ENCODE assay signal across 25 cellular contexts in genomic region chr10:121819049-121819448, GRCh38.
DNase-seq lines count a peak whose midpoint lies in the region; ATAC-seq, FAIRE-seq and TF ChIP-seq lines count a peak whose summit lies in the region.
"Had no signal": no experiment of that assay in that cellular context is flagged by ENCODE, and none has a peak within 500 bp of the region (broad histone marks: within the 10 kb centered on the region; RNA-seq: fewer than 3 reads in every experiment).

No MANE protein-coding gene starts in this region.

- H3K27ac Mint-ChIP-seq in astrocyte (ENCODE audit: unreplicated experiment), result no peak overlapping the region
- H3K27ac Mint-ChIP-seq: B cell had no signal

- no peak overlapping the region for H3K4me3 Mint-ChIP-seq in astrocyte (ENCODE audit: unreplicated experiment)
- H3K4me3 Mint-ChIP-seq: B cell had no signal

- H3F3A ChIP-seq in SK-N-SH (replicated peaks; ENCODE audit: insufficient read depth), result no peaks in the 10 kb centered on the region

- no peak for TF ChIP-seq CTCF in SK-N-SH (IDR thresholded peaks at IDR 0.05)
- TF ChIP-seq CTCF in astrocyte (IDR thresholded peaks at IDR 0.05; ENCODE audit: insufficient read depth, low read depth, low read length), result no peak

- no peak overlapping the region for H3K23ac ChIP-seq in mesenchymal stem cell (ENCODE audit: low read length in 2 of 2)

- peaks cover 2 to 9% of the 10 kb centered on the region in 2 experiments for H3K36me3 ChIP-seq in SK-N-SH (replicated peaks in 1 of 2; ENCODE audit: control insufficient read depth in 1 of 2, insufficient read depth in 2 of 2, low read length in 1 of 2)
- no peaks in the 10 kb centered on the region for H3K36me3 ChIP-seq in astrocyte (ENCODE audit: insufficient read depth, low read length)
- peaks cover 0 to 3% of the 10 kb centered on the region in 2 experiments for H3K36me3 ChIP-seq in mesenchymal stem cell (ENCODE audit: control insufficient read depth in 1 of 2, insufficient read depth in 2 of 2, low read depth in 1 of 2, low read length in 2 of 2)
- H3K36me3 ChIP-seq: Peyer's patch, SJCRH30 had no signal

- H2BK5ac ChIP-seq in mesenchymal stem cell (ENCODE audit: low read depth, low read length, poor library complexity, severe bottlenecking), result no peak overlapping the region

- peak; percentile 78 for ATAC-seq in SK-N-SH treated with all-trans-retinoic acid at 6 μM for 48 hours

- no peak for TF ChIP-seq POLR2A in GM12892 (IDR thresholded peaks at IDR 0.05; ENCODE audit: low read depth, low read length)

- H3K4me2 ChIP-seq in SK-N-SH (no peak overlapping the region), astrocyte (ENCODE audit: low read length) (no peak overlapping the region), mesenchymal stem cell (ENCODE audit: low read length, poor library complexity, severe bottlenecking) (no peak overlapping the region)

- H3K4me1 ChIP-seq in SK-N-SH (ENCODE audit: control insufficient read depth in 1 of 2, insufficient read depth in 2 of 2, low read depth in 1 of 2, low read length in 1 of 2), result no peaks in the 10 kb centered on the region
- no peaks in the 10 kb centered on the region for H3K4me1 ChIP-seq in astrocyte (ENCODE audit: insufficient read depth, low read length)
- H3K4me1 ChIP-seq in mesenchymal stem cell (ENCODE audit: control insufficient read depth, insufficient read depth, low read depth, low read length), result peaks cover 3% of the 10 kb centered on the region
- H3K4me1 ChIP-seq: Peyer's patch had no signal

- H3K9ac ChIP-seq in SK-N-SH, result no peak overlapping the region
- no peak overlapping the region for H3K9ac ChIP-seq in astrocyte (ENCODE audit: low read length)
- H3K9ac ChIP-seq in mesenchymal stem cell (ENCODE audit: low read length), result no peak overlapping the region

- TF ChIP-seq EP300 in SK-N-SH (IDR thresholded peaks at IDR 0.05; ENCODE audit: borderline replicate concordance in 1 of 2, low read depth in 1 of 2, low read length in 1 of 2), result no peak

- no peaks in the 10 kb centered on the region for H3K9me3 ChIP-seq in SK-N-SH
- no peaks in the 10 kb centered on the region for H3K9me3 ChIP-seq in astrocyte (ENCODE audit: insufficient read depth, low read depth, low read length)
- H3K9me3 ChIP-seq in mesenchymal stem cell (ENCODE audit: control insufficient read depth, low read length), result no peaks in the 10 kb centered on the region
- H3K9me3 ChIP-seq: Peyer's patch, SJCRH30 had no signal

- POLR2A ChIA-PET in SK-N-SH (lab: Yijun Ruan, JAX), result no interaction called here

- no peaks in the 10 kb centered on the region for H3K27me3 Mint-ChIP-seq in astrocyte (ENCODE audit: low read depth, unreplicated experiment)
- H3K27me3 Mint-ChIP-seq: B cell had no signal

- H2BK12ac ChIP-seq in mesenchymal stem cell (ENCODE audit: low read length in 2 of 2), result no peak overlapping the region

- no peak overlapping the region for H4K8ac ChIP-seq in mesenchymal stem cell (ENCODE audit: low read length)

- H3K14ac ChIP-seq in mesenchymal stem cell (ENCODE audit: low read length in 2 of 2), result no peak overlapping the region

- WGBS in SK-N-SH (ENCODE audit: low lambda C conversion rate), result 60% methylated on average over 2 of the region's 2 CpGs
- WGBS in mesenchymal stem cell, result 86% methylated on average over 1 of the region's 2 CpGs

- no peak overlapping the region for H3K27ac ChIP-seq in SK-N-SH (ENCODE audit: low read depth in 2 of 2, low read length in 1 of 2)
- no peak overlapping the region for H3K27ac ChIP-seq in astrocyte (ENCODE audit: low read depth, low read length)
- H3K27ac ChIP-seq in mesenchymal stem cell (ENCODE audit: low read length, poor library complexity, severe bottlenecking), result no peak overlapping the region
- H3K27ac ChIP-seq: 22Rv1, HL-60, Peyer's patch, SJCRH30 had no signal

- no peaks in the 10 kb centered on the region for H3K9me2 ChIP-seq in SK-N-SH

- no peak overlapping the region for H3K4ac ChIP-seq in mesenchymal stem cell (ENCODE audit: low read depth in 1 of 2, low read length in 2 of 2)

- H2AK5ac ChIP-seq in mesenchymal stem cell (ENCODE audit: low read length, severe bottlenecking), result no peak overlapping the region

- H3K18ac ChIP-seq in mesenchymal stem cell (ENCODE audit: low read depth in 1 of 2, low read length in 2 of 2), result no peak overlapping the region

- H4K20me1 ChIP-seq in SK-N-SH (ENCODE audit: insufficient read depth), result no peaks in the 10 kb centered on the region
- H4K20me1 ChIP-seq in astrocyte (ENCODE audit: insufficient read depth, low read length), result peaks cover 6% of the 10 kb centered on the region

- DNase-seq in SK-N-SH, result no peak
- DNase-seq in astrocyte (ENCODE audit: low read depth), result peak; percentile 51
- DNase-seq in mesenchymal stem cell, result peak; percentile 35
- no peak for DNase-seq in GM12892 (ENCODE audit: insufficient read length)
- DNase-seq in NCI-H187 treated with DMSO at 0.1 percent for 48 hours (lab: John Stamatoyannopoulos, UW), result no peak
- DNase-seq in mucosa of gallbladder (ENCODE audit: low spot score), result no peak
- DNase-seq in SIG-M5 treated with dmso at 0.1 percent for 504 hours (lab: John Stamatoyannopoulos, UW; ENCODE audit: unreplicated experiment), result no peak
- DNase-seq: DMS53, EL, GF-D8, H7, KG1, NCI-H1092, NCI-H1436, NCI-H1930, NCI-H2227 treated with DMSO at 0.1 percent for 48 hours, NCI-H510A, NCI-H748 treated with DMSO at 0.1 percent for 48 hours, Peyer's patch, SJCRH30 had no signal

- H3K4me3 ChIP-seq in SK-N-SH (ENCODE audit: low read depth in 2 of 2, low read length in 1 of 2) (no peak overlapping the region), astrocyte (ENCODE audit: insufficient read depth, low read depth, low read length) (no peak overlapping the region), mesenchymal stem cell (ENCODE audit: insufficient read depth in 1 of 2, low read depth in 1 of 2, low read length in 2 of 2) (no peak overlapping the region)
- H3K4me3 ChIP-seq: Peyer's patch, SJCRH30 had no signal

- H4K91ac ChIP-seq in mesenchymal stem cell (ENCODE audit: low read length), result no peak overlapping the region

- H2AFZ ChIP-seq in SK-N-SH (ENCODE audit: low read depth), result no peak overlapping the region
- H2AFZ ChIP-seq in astrocyte (ENCODE audit: low read depth, low read length), result no peak overlapping the region
- no peak overlapping the region for H2AFZ ChIP-seq in mesenchymal stem cell (ENCODE audit: low read depth, low read length)

- FAIRE-seq in astrocyte (lab: Jason Lieb, UNC) (no peak), GM12892 (lab: Jason Lieb, UNC) (no peak)
- FAIRE-seq: D721Med had no signal

- no peaks in the 10 kb centered on the region for H3K79me2 ChIP-seq in SK-N-SH (ENCODE audit: insufficient read depth)
- no peaks in the 10 kb centered on the region for H3K79me2 ChIP-seq in astrocyte (ENCODE audit: insufficient read depth, low read length)

- H3K79me1 ChIP-seq in mesenchymal stem cell (replicated peaks; ENCODE audit: low read length, poor library complexity, severe bottlenecking), result peaks cover 8% of the 10 kb centered on the region

- peaks cover 2% of the 10 kb centered on the region for H3K36me3 Mint-ChIP-seq in astrocyte (ENCODE audit: low read depth, unreplicated experiment)

- H3K4me1 Mint-ChIP-seq in astrocyte (ENCODE audit: low read depth, unreplicated experiment), result peaks cover 5% of the 10 kb centered on the region
- H3K4me1 Mint-ChIP-seq: B cell had no signal

- H2BK15ac ChIP-seq in mesenchymal stem cell (ENCODE audit: low read depth, poor library complexity, severe bottlenecking), result no peak overlapping the region

- H3K27me3 ChIP-seq in SK-N-SH (ENCODE audit: insufficient read depth), result no peaks in the 10 kb centered on the region
- no peaks in the 10 kb centered on the region for H3K27me3 ChIP-seq in astrocyte (ENCODE audit: insufficient read depth, low read length)
- no peaks in the 10 kb centered on the region for H3K27me3 ChIP-seq in mesenchymal stem cell (ENCODE audit: control insufficient read depth in 1 of 2, insufficient read depth in 1 of 2, low read length in 2 of 2)
- H3K27me3 ChIP-seq: Peyer's patch, SJCRH30 had no signal

- CTCF ChIA-PET in SK-N-SH (lab: Yijun Ruan, JAX), result interaction anchor here (1.0 to 2.3 kb wide), 3 partner anchors 11 to 82 kb away, joined by 3 to 6 read pairs (median 3); no protein-coding TSS in a partner anchor

- no peak for TF ChIP-seq RAD21 in SK-N-SH (IDR thresholded peaks at IDR 0.05; ENCODE audit: low read length)

- H2BK120ac ChIP-seq in mesenchymal stem cell (ENCODE audit: low read depth, low read length), result no peak overlapping the region

- no peaks in the 10 kb centered on the region for H3K9me3 Mint-ChIP-seq in astrocyte (ENCODE audit: unreplicated experiment)

TF ChIP-seq in SK-N-SH treated with all-trans-retinoic acid at 6 μM for 48 hours, 23 proteins besides CTCF, POLR2A, EP300 and RAD21:
- TF ChIP-seq ZNF565 (CRISPR knock-in tag; conservative IDR thresholded peaks at IDR 0.05; ENCODE audit: low read depth) (no peak), ISL1 (CRISPR knock-in tag; IDR thresholded peaks at IDR 0.05) (peak; percentile 86), CSRNP3 (CRISPR knock-in tag; IDR thresholded peaks at IDR 0.05) (no peak)
TF ChIP-seq in SK-N-SH treated with all-trans-retinoic acid at 6 μM for 48 hours: peak in this region for 1.

TF ChIP-seq in SK-N-SH, 30 proteins besides CTCF, POLR2A, EP300 and RAD21:
- TF ChIP-seq FOXM1 (IDR thresholded peaks at IDR 0.05; ENCODE audit: low read depth), result no peak

Comparison
In these comparisons a context has a peak if more than half of its experiments do, and no peak if none do; other contexts are left out.
1. DNase-seq: peak in astrocyte (single experiment) and mesenchymal stem cell (single experiment); none in SK-N-SH (single experiment), GM12892 (single experiment), NCI-H187 treated with DMSO at 0.1 percent for 48 hours (single experiment), mucosa of gallbladder (single experiment) and SIG-M5 treated with dmso at 0.1 percent for 504 hours (single experiment).